In genomic region chr12:32419520-32419960, GRCh38 we compare ENCODE assay signal across 9 cellular contexts. TPM values are rescaled to one million over a fixed set of nuclear protein-coding genes. Genes with fewer than 3 reads are reported as not detected.
DNase-seq lines count a peak whose midpoint lies in the region; ATAC-seq and TF ChIP-seq lines count a peak whose summit lies in the region.
"Had no signal": no experiment of that assay in that cellular context is flagged by ENCODE, and none has a peak within 500 bp of the region (broad histone marks: within the 10 kb centered on the region; RNA-seq: fewer than 3 reads in every experiment).

No MANE protein-coding gene starts in this region.

- peak; percentile 63 for DNase-seq in M059J (ENCODE audit: low read depth)
- DNase-seq in fibroblast of pulmonary artery (ENCODE audit: low read depth) = peak; percentile 56
- peak; percentile 78 for DNase-seq in renal cortical epithelial cell (ENCODE audit: low read depth)
- DNase-seq in putamen (ENCODE audit: low spot score) = no peak
- DNase-seq in activated CD4-positive, alpha-beta T cell treated with anti-CD3 and anti-CD28 coated beads, Interleukin-2, amount 50 U/mL, for 4 hours = no peak
- no peak for DNase-seq in H7
- DNase-seq: activated T-cell treated with anti-CD3 and anti-CD28 coated beads, Interleukin-2, amount 50 U/mL, for 48 hours had no signal

- H3K4me3 ChIP-seq in fibroblast of pulmonary artery (replicated peaks; ENCODE audit: low read depth, low read length) (no peak overlapping the region), H7 (ENCODE audit: insufficient read depth, low read depth, low read length) (no peak overlapping the region)

- no peaks in the 10 kb centered on the region for H3K27me3 ChIP-seq in H7 (ENCODE audit: control insufficient read depth, insufficient read depth, low read length)

- H3K36me3 ChIP-seq in H7 (replicated peaks; ENCODE audit: control insufficient read depth, insufficient read depth, low read length) = no peaks in the 10 kb centered on the region

- ATAC-seq in GM21529 (IDR thresholded peaks at IDR 0.05; ENCODE audit: unreplicated experiment) (peak; percentile 70), HG02678 (IDR thresholded peaks at IDR 0.05; ENCODE audit: unreplicated experiment) (no peak)

- no peak for TF ChIP-seq CTCF in fibroblast of pulmonary artery (IDR thresholded peaks at IDR 0.05; ENCODE audit: low read length, missing control alignments)

RNA-seq across cellular contexts. Expression of gene FGD4, which starts 20.2 kb away (rescaled TPM):
- total RNA-seq in M059J (2014; rRNA removed; shearing (Covaris generic)) = 0.59 and 3.0 TPM in 2 replicates
- total RNA-seq in renal cortical epithelial cell = 30.6 and 65.2 TPM in 2 replicates
- total RNA-seq in H7 (2014; rRNA removed; shearing (Covaris generic)) = 24.0 and 36.5 TPM in 2 replicates

Comparison
In these comparisons a context has a peak if more than half of its experiments do, and no peak if none do; other contexts are left out.
1. DNase-seq: peak in M059J (single experiment), fibroblast of pulmonary artery (single experiment) and renal cortical epithelial cell (single experiment); none in putamen (single experiment), activated CD4-positive, alpha-beta T cell treated with anti-CD3 and anti-CD28 coated beads, Interleukin-2, amount 50 U/mL, for 4 hours (0 of 2) and H7 (single experiment).